In the genomic region with DNA sequence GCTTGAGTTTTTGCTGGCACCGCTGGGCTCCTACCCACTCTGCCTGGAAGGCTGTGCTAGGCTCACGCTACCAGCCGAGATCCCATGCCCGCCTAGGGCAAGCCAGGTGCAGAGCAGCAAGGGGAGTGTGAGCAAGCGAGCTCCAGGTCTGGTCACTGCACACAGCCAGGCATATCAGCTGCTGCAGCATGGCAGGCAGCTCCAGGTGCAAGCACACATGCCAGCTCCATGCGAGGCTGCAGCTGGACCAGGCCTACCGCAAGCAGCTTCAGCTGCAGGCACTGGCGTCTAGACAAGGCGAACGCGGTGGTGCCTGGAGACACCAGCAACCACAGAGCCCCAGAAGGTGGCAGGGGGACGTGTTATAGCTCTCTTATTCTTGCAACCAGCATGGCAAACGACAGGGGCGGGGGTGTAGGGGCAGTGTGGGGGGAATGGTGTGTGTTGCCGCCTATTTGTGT, we compare ENCODE assay signal across 22 cellular contexts.
DNase-seq lines count a peak whose midpoint lies in the region; ATAC-seq, FAIRE-seq and TF ChIP-seq lines count a peak whose summit lies in the region.
"Had no signal": no experiment of that assay in that cellular context is flagged by ENCODE, and none has a peak within 500 bp of the region (broad histone marks: within the 10 kb centered on the region; RNA-seq: fewer than 3 reads in every experiment).

No MANE protein-coding gene starts in this region.

- H2AFZ ChIP-seq in H1 (ENCODE audit: low read length): peak overlapping the region; percentile 36; the same call in 1 of the 2 replicates
- no peak overlapping the region for H2AFZ ChIP-seq in mammary epithelial cell (ENCODE audit: low read depth, low read length)

- no peak overlapping the region for H3K14ac ChIP-seq in H1 (ENCODE audit: insufficient read length)

- no peak for TF ChIP-seq RAD21 in H1 (IDR thresholded peaks at IDR 0.05 in 1 of 2, conservative IDR thresholded peaks at IDR 0.05 in 1 of 2; ENCODE audit: low read depth in 2 of 2, low read length in 2 of 2)

- H3K36me3 ChIP-seq in right atrium auricular region: no peaks in the 10 kb centered on the region
- H3K36me3 ChIP-seq in H1 (ENCODE audit: control insufficient read depth in 2 of 4, insufficient read depth in 4 of 4, low read length in 3 of 4): no peaks in the 10 kb centered on the region
- no peaks in the 10 kb centered on the region for H3K36me3 ChIP-seq in mammary epithelial cell (ENCODE audit: insufficient read depth, low read length)
- H3K36me3 ChIP-seq in CD4-positive, alpha-beta memory T cell (ENCODE audit: insufficient read depth, low read length): no peaks in the 10 kb centered on the region
- H3K36me3 ChIP-seq: BLaER1 had no signal

- no TSS peak for BruUV-seq in mammary epithelial cell (replicated peaks; lab: Mats Ljungman, UMichigan)

- no peaks in the 10 kb centered on the region for H3K79me1 ChIP-seq in H1 (ENCODE audit: low read depth, low read length)

- no peak for ATAC-seq in right cardiac atrium
- ATAC-seq: HCT116, HepG2, K562 had no signal

- no peaks in the 10 kb centered on the region for H3K4me1 Mint-ChIP-seq in CD4-positive, alpha-beta memory T cell
- H3K4me1 Mint-ChIP-seq: CD4-positive, CD25-positive, alpha-beta regulatory T cell had no signal

- no peak overlapping the region for H3K4me3 Mint-ChIP-seq in CD4-positive, alpha-beta memory T cell
- H3K4me3 Mint-ChIP-seq: CD4-positive, CD25-positive, alpha-beta regulatory T cell had no signal

- no peak overlapping the region for H2BK20ac ChIP-seq in H1 (ENCODE audit: low read length)

- intact Hi-C loops in right cardiac atrium (cut with DNase I) (no loop called here), posterior vena cava (cut with DNase I) (no loop called here), mammary epithelial cell (cut with micrococcal nuclease) (no loop called here)
- intact Hi-C loops in CD4-positive, alpha-beta memory T cell (cut with micrococcal nuclease): no loop called here

- no peak for FAIRE-seq in H1 (lab: Jason Lieb, UNC)
- FAIRE-seq: A204.1, D721Med, HepG2, K562, RCC 7860 had no signal

- in situ Hi-C loops in mammary epithelial cell (cut with MboI; ENCODE audit: low sequenced_read_pairs in 2 of 2): no loop called here

- POLR2A ChIA-PET in H1 (lab: Charles Lee; ENCODE audit: partially characterized antibody): no interaction called here
- POLR2A ChIA-PET in CD4-positive, alpha-beta memory T cell (lab: Charles Lee; ENCODE audit: partially characterized antibody): no interaction called here

- no peak for TF ChIP-seq CTCF in right atrium auricular region (IDR thresholded peaks at IDR 0.05)
- TF ChIP-seq CTCF in H1 (IDR thresholded peaks at IDR 0.05; ENCODE audit: control extremely low read depth in 1 of 3, insufficient read depth in 1 of 3, low read depth in 1 of 3, low read length in 3 of 3): no peak
- TF ChIP-seq CTCF in mammary epithelial cell (conservative IDR thresholded peaks at IDR 0.05 in 1 of 2, IDR thresholded peaks at IDR 0.05 in 1 of 2; ENCODE audit: extremely low read depth in 1 of 2, insufficient read depth in 1 of 2, low read depth in 1 of 2, low read length in 2 of 2): no peak

- H3K27me3 ChIP-seq in right cardiac atrium (ENCODE audit: control insufficient read depth, insufficient read depth) (no peaks in the 10 kb centered on the region), right atrium auricular region (no peaks in the 10 kb centered on the region), H1 (replicated peaks in 1 of 4; ENCODE audit: control insufficient read depth in 3 of 4, extremely low read depth in 1 of 4, insufficient read depth in 3 of 4, low read length in 3 of 4) (no peaks in the 10 kb centered on the region), mammary epithelial cell (ENCODE audit: insufficient read depth, low read length) (no peaks in the 10 kb centered on the region)
- H3K27me3 ChIP-seq in CD4-positive, alpha-beta memory T cell (ENCODE audit: insufficient read depth, low read length): no peaks in the 10 kb centered on the region
- H3K27me3 ChIP-seq: BLaER1 had no signal

- no peak overlapping the region for H3K18ac ChIP-seq in H1 (ENCODE audit: extremely low read depth, low read length)

- H4K20me1 ChIP-seq in H1 (replicated peaks in 1 of 2; ENCODE audit: control insufficient read depth in 1 of 2, insufficient read depth in 2 of 2, low read length in 2 of 2) (no peaks in the 10 kb centered on the region), mammary epithelial cell (ENCODE audit: insufficient read depth, low read length) (no peaks in the 10 kb centered on the region)
- H4K20me1 ChIP-seq: BLaER1 had no signal

- no peaks in the 10 kb centered on the region for H3K27me3 Mint-ChIP-seq in CD4-positive, alpha-beta memory T cell
- H3K27me3 Mint-ChIP-seq: CD4-positive, CD25-positive, alpha-beta regulatory T cell had no signal

- no peak overlapping the region for H3K4ac ChIP-seq in H1 (replicated peaks; ENCODE audit: insufficient read length, low read depth, low read length)

- H4K8ac ChIP-seq in H1 (ENCODE audit: extremely low read depth, insufficient read depth, low read length): no peak overlapping the region

- H3K9me3 ChIP-seq in right cardiac atrium (ENCODE audit: control insufficient read depth, low read length) (no peaks in the 10 kb centered on the region), right atrium auricular region (no peaks in the 10 kb centered on the region), H1 (ENCODE audit: insufficient read depth in 2 of 2, low read depth in 1 of 2, low read length in 1 of 2) (no peaks in the 10 kb centered on the region), mammary epithelial cell (replicated peaks; ENCODE audit: insufficient read depth, low read length) (no peaks in the 10 kb centered on the region)
- no peaks in the 10 kb centered on the region for H3K9me3 ChIP-seq in CD4-positive, alpha-beta memory T cell (ENCODE audit: control insufficient read depth in 1 of 2, low read length in 2 of 2)
- H3K9me3 ChIP-seq: BLaER1 had no signal

- dilution Hi-C loops in mammary epithelial cell (cut with HindIII; ENCODE audit: low sequenced_read_pairs): no loop called here

- H2BK5ac ChIP-seq in H1 (ENCODE audit: low read depth, low read length): no peak overlapping the region

- H3K4me1 ChIP-seq in right cardiac atrium (ENCODE audit: control insufficient read depth, insufficient read depth, low read length) (no peaks in the 10 kb centered on the region), right atrium auricular region (no peaks in the 10 kb centered on the region), H1 (replicated peaks in 1 of 4; ENCODE audit: control insufficient read depth in 3 of 4, insufficient read depth in 4 of 4, low read length in 3 of 4) (no peaks in the 10 kb centered on the region), mammary epithelial cell (ENCODE audit: insufficient read depth, low read length) (no peaks in the 10 kb centered on the region)
- no peaks in the 10 kb centered on the region for H3K4me1 ChIP-seq in CD4-positive, alpha-beta memory T cell (ENCODE audit: insufficient read depth, low read length)
- H3K4me1 ChIP-seq: BLaER1 had no signal

- H3K27ac ChIP-seq in right cardiac atrium (ENCODE audit: low read length) (no peak overlapping the region), right atrium auricular region (no peak overlapping the region), H1 (ENCODE audit: low read depth, low read length) (no peak overlapping the region), mammary epithelial cell (ENCODE audit: insufficient read depth, low read depth, low read length) (no peak overlapping the region)
- H3K27ac ChIP-seq in CD4-positive, alpha-beta memory T cell (ENCODE audit: low read depth, low read length): no peak overlapping the region
- H3K27ac ChIP-seq: BLaER1 had no signal

- 86% methylated on average over 15 of the region's 15 CpGs for WGBS in right cardiac atrium
- 88% methylated on average over 14 of the region's 15 CpGs; no CpG with 5 or more reads in 1 of the 2 experiments for whole genome bisulfite sequencing in H1 (ENCODE audit: extremely low coverage in 1 of 2, insufficient coverage in 1 of 2, insufficient read length in 1 of 2, insufficient replicate concordance in 2 of 2, low coverage in 1 of 2, low lambda C conversion rate in 2 of 2, missing lambda C conversion rate in 1 of 2), 2 experiments
- 83% methylated on average over 11 of the region's 15 CpGs for WGBS in mammary epithelial cell (ENCODE audit: low coverage, missing lambda C conversion rate)

- no peak overlapping the region for H2BK15ac ChIP-seq in H1 (ENCODE audit: low read length)

- no peaks in the 10 kb centered on the region for H3K36me3 Mint-ChIP-seq in CD4-positive, alpha-beta memory T cell
- H3K36me3 Mint-ChIP-seq: CD4-positive, CD25-positive, alpha-beta regulatory T cell had no signal

- peaks cover 0 to 10% (median 3%) of the 10 kb centered on the region in 8 donors for H3K9me3 Mint-ChIP-seq in CD4-positive, alpha-beta memory T cell

- H3K23ac ChIP-seq in H1 (ENCODE audit: insufficient read length): no peak overlapping the region

- H3K56ac ChIP-seq in H1 (replicated peaks; ENCODE audit: insufficient read length, low read depth, low read length): no peak overlapping the region

- DNase-seq in right cardiac atrium (peak in 2 of 3 donors; percentile 30 to 32), right atrium auricular region (ENCODE audit: low spot score) (no peak), H1 (ENCODE audit: low read depth in 1 of 2, low spot score in 2 of 2) (no peak), posterior vena cava (ENCODE audit: low spot score) (peak; percentile 51), inferior parietal cortex (ENCODE audit: extremely low spot score) (no peak), mammary epithelial cell (no peak)
- no peak for DNase-seq in CD4-positive, alpha-beta memory T cell
- DNase-seq: CD4-positive, CD25-positive, alpha-beta regulatory T cell; Kasumi-1; NCI-H1092 treated with DMSO at 0.1 percent for 48 hours; NCI-H1436; NCI-H1930; NCI-H446; NCI-H524 treated with DMSO at 0.1 percent for 48 hours; NCI-H774 had no signal

- H3K4me2 ChIP-seq in H1 (ENCODE audit: insufficient read depth in 1 of 2, low read depth in 2 of 2, low read length in 2 of 2): no peak overlapping the region
- no peak overlapping the region for H3K4me2 ChIP-seq in mammary epithelial cell (ENCODE audit: insufficient read depth, low read depth, low read length)
- H3K4me2 ChIP-seq: BLaER1 had no signal

- no peak overlapping the region for H3K27ac Mint-ChIP-seq in CD4-positive, alpha-beta memory T cell
- H3K27ac Mint-ChIP-seq: CD4-positive, CD25-positive, alpha-beta regulatory T cell had no signal

- H3K9ac ChIP-seq in H1 (replicated peaks in 1 of 4; ENCODE audit: extremely low read depth in 1 of 4, low read depth in 3 of 4, low read length in 3 of 4) (no peak overlapping the region), mammary epithelial cell (ENCODE audit: insufficient read depth, low read length) (no peak overlapping the region)
- H3K9ac ChIP-seq: BLaER1 had no signal

- CTCF ChIA-PET in H1 (lab: Charles Lee; ENCODE audit: partially characterized antibody): interaction anchor here (0.6 to 1.1 kb wide), 3 partner anchors 22 to 1118 kb away, joined by 3 to 4 read pairs (median 3); no protein-coding TSS in a partner anchor
- CTCF ChIA-PET in mammary epithelial cell (lab: Charles Lee; ENCODE audit: low non-redundant PET): no interaction called here
- CTCF ChIA-PET in CD4-positive, alpha-beta memory T cell (lab: Charles Lee; ENCODE audit: partially characterized antibody): no interaction called here

- H3K4me3 ChIP-seq in right cardiac atrium (ENCODE audit: low read length): no peak overlapping the region
- H3K4me3 ChIP-seq in right atrium auricular region: no peak overlapping the region
- no peak overlapping the region for H3K4me3 ChIP-seq in H1 (ENCODE audit: extremely low read depth in 1 of 4, insufficient read depth in 2 of 4, low read depth in 3 of 4, low read length in 4 of 4)
- H3K4me3 ChIP-seq in mammary epithelial cell (replicated peaks in 1 of 3; ENCODE audit: insufficient read depth in 1 of 3, low read depth in 2 of 3, low read length in 3 of 3): no peak overlapping the region
- H3K4me3 ChIP-seq in CD4-positive, alpha-beta memory T cell (ENCODE audit: low read length in 2 of 2): no peak overlapping the region
- H3K4me3 ChIP-seq: BLaER1, K562 had no signal

- H2AK5ac ChIP-seq in H1 (ENCODE audit: low read depth, low read length): no peak overlapping the region

- no peak overlapping the region for H4K91ac ChIP-seq in H1 (replicated peaks; ENCODE audit: insufficient read length, low read length)

- no peaks in the 10 kb centered on the region for H3K23me2 ChIP-seq in H1 (ENCODE audit: low read depth, low read length)

- no peak for TF ChIP-seq EP300 in H1 (IDR thresholded peaks at IDR 0.05; ENCODE audit: borderline replicate concordance in 1 of 2, low read depth in 2 of 2, low read length in 2 of 2)

- no peaks in the 10 kb centered on the region for H3K79me2 ChIP-seq in H1 (ENCODE audit: control insufficient read depth in 1 of 2, insufficient read depth in 2 of 2, low read length in 2 of 2)
- H3K79me2 ChIP-seq in mammary epithelial cell (ENCODE audit: insufficient read depth, low read length): no peaks in the 10 kb centered on the region

- no peak overlapping the region for H2BK120ac ChIP-seq in H1 (replicated peaks; ENCODE audit: low read depth, low read length)

- H2BK12ac ChIP-seq in H1 (ENCODE audit: low read depth, low read length): no peak overlapping the region

- no peak for TF ChIP-seq POLR2A in H1 (IDR thresholded peaks at IDR 0.05; ENCODE audit: control extremely low read depth in 1 of 2, low read depth in 2 of 2, low read length in 2 of 2)

- no peak overlapping the region for H4K5ac ChIP-seq in H1 (ENCODE audit: insufficient read length, low read depth, low read length)

Comparison
In these comparisons a context has a peak if more than half of its experiments do, and no peak if none do; other contexts are left out.
1. DNase-seq: peak in right cardiac atrium (2 of 3) and posterior vena cava (single experiment); none in right atrium auricular region (single experiment), H1 (0 of 2), inferior parietal cortex (single experiment), mammary epithelial cell (single experiment) and CD4-positive, alpha-beta memory T cell (0 of 5).